ENCODE assay signal across 28 cellular contexts in genomic region chr11:36465449-36466163, GRCh38. TPM values are rescaled to one million over a fixed set of nuclear protein-coding genes. Genes with fewer than 3 reads are reported as not detected.
DNase-seq lines count a peak whose midpoint lies in the region; ATAC-seq and TF ChIP-seq lines count a peak whose summit lies in the region.
"Had no signal": no experiment of that assay in that cellular context is flagged by ENCODE, and none has a peak within 500 bp of the region (broad histone marks: within the 10 kb centered on the region; RNA-seq: fewer than 3 reads in every experiment).

No MANE protein-coding gene starts in this region.

- H3K9me3 ChIP-seq in GM23248 (ENCODE audit: low read depth) = no peaks in the 10 kb centered on the region
- H3K9me3 ChIP-seq: gastroesophageal sphincter, left ventricle myocardium inferior, thyroid gland had no signal

- H4K20me1 ChIP-seq in GM23248 (ENCODE audit: insufficient read depth) = no peaks in the 10 kb centered on the region

- no peaks in the 10 kb centered on the region for H3K27me3 ChIP-seq in GM23248 (replicated peaks; ENCODE audit: insufficient read depth)
- H3K27me3 ChIP-seq: thyroid gland had no signal

- no peak for TF ChIP-seq CTCF in fibroblast of mammary gland (conservative IDR thresholded peaks at IDR 0.05; ENCODE audit: control insufficient read depth, insufficient read depth, low read depth, low read length)
- no peak for TF ChIP-seq CTCF in retinal pigment epithelial cell (conservative IDR thresholded peaks at IDR 0.05; ENCODE audit: low read depth, low read length)

- no peaks in the 10 kb centered on the region for H3K9me2 ChIP-seq in GM23248 (ENCODE audit: insufficient read depth)

- peaks cover under 1% of the 10 kb centered on the region for H3K4me1 Mint-ChIP-seq in activated T-helper 17 cell treated with anti-CD3 and anti-CD28 coated beads, Interleukin-2, amount 50 U/mL, for 72 hours
- H3K4me1 Mint-ChIP-seq: CD4-positive, CD25-positive, alpha-beta regulatory T cell had no signal

- H3K9me3 Mint-ChIP-seq in activated T-helper 17 cell treated with anti-CD3 and anti-CD28 coated beads, Interleukin-2, amount 50 U/mL, for 72 hours = no peaks in the 10 kb centered on the region
- H3K9me3 Mint-ChIP-seq: CD4-positive, CD25-positive, alpha-beta regulatory T cell; mesothelial cell of epicardium; naive thymus-derived CD4-positive, alpha-beta T cell; stimulated activated naive CD8-positive, alpha-beta T cell treated with anti-CD3 and anti-CD28 coated beads, Interleukin-15, Interleukin-2, amounts not matched to agents 100 ng/mL and 50 ng/mL, for 24 hours had no signal

- peaks cover 26% of the 10 kb centered on the region for H3F3A ChIP-seq in GM23248 (ENCODE audit: insufficient read depth)

- H3K79me2 ChIP-seq in GM23248 (ENCODE audit: insufficient read depth) = no peaks in the 10 kb centered on the region

- DNase-seq in GM23248 (peak; percentile 10), fibroblast of mammary gland (ENCODE audit: low read depth) (peak; percentile 24), retinal pigment epithelial cell (ENCODE audit: low read depth) (peak; percentile 79)
- DNase-seq: activated CD4-positive, alpha-beta T cell treated with anti-CD3 and anti-CD28 coated beads for 48 hours; activated naive CD4-positive, alpha-beta T cell treated with anti-CD3 and anti-CD28 coated beads, Interleukin-2, amount 50 U/mL, for 16 hours; activated T-cell treated with anti-CD3 and anti-CD28 coated beads, Interleukin-2, amount 50 U/mL, for 48 hours; anterior cingulate cortex; caudate nucleus; CD4-positive, CD25-positive, alpha-beta regulatory T cell; dermis blood vessel endothelial cell; GF-D8; hippocampal formation; Karpas-422; left ventricle myocardium inferior; naive thymus-derived CD4-positive, alpha-beta T cell; NCI-H1048; NCI-H187; NCI-H526 treated with DMSO at 0.1 percent for 48 hours; right cardiac atrium; T-helper 17 cell; thyroid gland had no signal

- ATAC-seq in activated T-helper 17 cell treated with anti-CD3 and anti-CD28 coated beads, Interleukin-2, amount 50 U/mL, for 72 hours (replicated peaks) = peak; percentile 58
- ATAC-seq in GM21786 (IDR thresholded peaks at IDR 0.05; ENCODE audit: unreplicated experiment) (no peak), GM21447 (IDR thresholded peaks at IDR 0.05; ENCODE audit: unreplicated experiment) (no peak), HG03460 (IDR thresholded peaks at IDR 0.05; ENCODE audit: unreplicated experiment) (no peak)
- ATAC-seq: gastroesophageal sphincter; naive thymus-derived CD4-positive, alpha-beta T cell; right cardiac atrium; T-helper 17 cell had no signal

- H3K4me3 ChIP-seq in GM23248 (no peak overlapping the region), fibroblast of mammary gland (ENCODE audit: control insufficient read depth, low read depth, low read length) (no peak overlapping the region), retinal pigment epithelial cell (ENCODE audit: low read length) (no peak overlapping the region)
- H3K4me3 ChIP-seq: gastroesophageal sphincter, left ventricle myocardium inferior, thyroid gland had no signal

- peaks cover 31% of the 10 kb centered on the region for H3K4me1 ChIP-seq in GM23248 (ENCODE audit: insufficient read depth)

- H3K36me3 Mint-ChIP-seq in activated T-helper 17 cell treated with anti-CD3 and anti-CD28 coated beads, Interleukin-2, amount 50 U/mL, for 72 hours (ENCODE audit: low read depth) = no peaks in the 10 kb centered on the region
- H3K36me3 Mint-ChIP-seq: CD4-positive, CD25-positive, alpha-beta regulatory T cell had no signal

- H3K27me3 Mint-ChIP-seq in activated T-helper 17 cell treated with anti-CD3 and anti-CD28 coated beads, Interleukin-2, amount 50 U/mL, for 72 hours = no peaks in the 10 kb centered on the region
- H3K27me3 Mint-ChIP-seq: stimulated activated naive CD8-positive, alpha-beta T cell treated with anti-CD3 and anti-CD28 coated beads, Interleukin-15, Interleukin-2, amounts not matched to agents 100 ng/mL and 50 ng/mL, for 24 hours had no signal

- no peak overlapping the region for H3K27ac ChIP-seq in GM23248
- H3K27ac ChIP-seq: gastroesophageal sphincter, left ventricle myocardium inferior, thyroid gland had no signal

- H3K9ac ChIP-seq in GM23248 = no peak overlapping the region

- no peak overlapping the region for H2AFZ ChIP-seq in GM23248

- H3K4me2 ChIP-seq in GM23248 (ENCODE audit: unreplicated experiment) = no peak overlapping the region

- H3K4me3 Mint-ChIP-seq in activated T-helper 17 cell treated with anti-CD3 and anti-CD28 coated beads, Interleukin-2, amount 50 U/mL, for 72 hours = no peak overlapping the region
- H3K4me3 Mint-ChIP-seq: CD4-positive, CD25-positive, alpha-beta regulatory T cell; mesothelial cell of epicardium; naive thymus-derived CD4-positive, alpha-beta T cell; stimulated activated naive CD8-positive, alpha-beta T cell treated with anti-CD3 and anti-CD28 coated beads, Interleukin-15, Interleukin-2, amounts not matched to agents 100 ng/mL and 50 ng/mL, for 24 hours; T-helper 17 cell had no signal

- H3K27ac Mint-ChIP-seq in activated T-helper 17 cell treated with anti-CD3 and anti-CD28 coated beads, Interleukin-2, amount 50 U/mL, for 72 hours = no peak overlapping the region
- H3K27ac Mint-ChIP-seq: mesothelial cell of epicardium; naive thymus-derived CD4-positive, alpha-beta T cell; stimulated activated naive CD8-positive, alpha-beta T cell treated with anti-CD3 and anti-CD28 coated beads, Interleukin-15, Interleukin-2, amounts not matched to agents 100 ng/mL and 50 ng/mL, for 24 hours; T-helper 17 cell had no signal

- in situ Hi-C loops in GM23248 (cut with MboI) = no loop called here

- 0 out of 2 replicates have a peak, but pooled peaks cover 3% of the 10 kb centered on the region for H3K36me3 ChIP-seq in GM23248 (ENCODE audit: low read depth)
- H3K36me3 ChIP-seq: gastroesophageal sphincter, left ventricle myocardium inferior, thyroid gland had no signal

- 97% methylated on average over 4 of the region's 4 CpGs for WGBS in GM23248 (ENCODE audit: low coverage in 1 of 2, low lambda C conversion rate in 2 of 2, missing lambda C conversion rate in 2 of 2), 2 experiments

RNA-seq across cellular contexts. Expression of gene TRAF6, which starts 44.5 kb away (rescaled TPM):
- total RNA-seq in GM23248 (2014; rRNA removed; shearing (Covaris generic)) = 6.2 and 7.2 TPM in 2 replicates
- polyA plus RNA-seq in GM23248 (2016; fragmentation: Nextera tagmentation; extraction: Ambion mirVana) = 7.9 and 8.6 TPM in 2 replicates
- 10 to 100 TPM in 1 of 2 donors, 1 to 10 TPM in 1; 8.7 to 10.7 TPM for total RNA-seq in activated T-helper 17 cell treated with anti-CD3 and anti-CD28 coated beads, Interleukin-2, amount 50 U/mL, for 72 hours

Comparison
In these comparisons a context has a peak if more than half of its experiments do, and no peak if none do; other contexts are left out.
1. DNase-seq: peak in every context shown above with its lines; median percentile 79 in retinal pigment epithelial cell; 24 in fibroblast of mammary gland; 10 in GM23248.